In genomic region chr20:51372176-51372803, GRCh38 we compare ENCODE assay signal across 8 cellular contexts.
DNase-seq lines count a peak whose midpoint lies in the region; ATAC-seq, FAIRE-seq and TF ChIP-seq lines count a peak whose summit lies in the region.

No MANE protein-coding gene starts in this region.

- peaks cover under 1 to 7% (median 5%) of the 10 kb centered on the region in 3 donors for H3K27me3 Mint-ChIP-seq in CD14-positive monocyte (ENCODE audit: low read depth in 3 of 3)
- peaks cover 0 to under 1% of the 10 kb centered on the region in 2 donors for H3K27me3 Mint-ChIP-seq in effector memory CD8-positive, alpha-beta T cell

- TF ChIP-seq CTCF in CD14-positive monocyte (IDR thresholded peaks at IDR 0.05) = peak; percentile 30

- H3K4me3 Mint-ChIP-seq in CD14-positive monocyte = no peak overlapping the region
- H3K4me3 Mint-ChIP-seq in effector memory CD8-positive, alpha-beta T cell = no peak overlapping the region

- DNase-seq in CD14-positive monocyte (ENCODE audit: low spot score) (no peak), H54 (ENCODE audit: insufficient read length, low spot score) (peak; percentile 75), NCI-H510A (lab: John Stamatoyannopoulos, UW) (peak; percentile 32), midbrain (lab: John Stamatoyannopoulos, UW) (peak; percentile 60)
- peak; percentile 84 for DNase-seq in activated CD8-positive, alpha-beta memory T cell treated with anti-CD3 and anti-CD28 coated beads for 24 hours
- DNase-seq in effector memory CD8-positive, alpha-beta T cell = peak; percentile 30 to 56 (median 47)
- DNase-seq in stimulated activated CD8-positive, alpha-beta memory T cell treated with anti-CD3 and anti-CD28 coated beads, Interleukin-4, amount 100 ng/mL, for 24 hours (ENCODE audit: low read depth) = peak; percentile 39

- no peak overlapping the region for H3K27ac Mint-ChIP-seq in CD14-positive monocyte
- no peak overlapping the region for H3K27ac Mint-ChIP-seq in effector memory CD8-positive, alpha-beta T cell

- no peak for FAIRE-seq in H54 (lab: Jason Lieb, UNC)

- TF ChIP-seq POLR2A in H54 (IDR thresholded peaks at IDR 0.05; ENCODE audit: low read depth, low read length) = no peak

- no peaks in the 10 kb centered on the region for H3K36me3 Mint-ChIP-seq in CD14-positive monocyte
- H3K36me3 Mint-ChIP-seq in effector memory CD8-positive, alpha-beta T cell (ENCODE audit: insufficient read depth) = peaks cover 2% of the 10 kb centered on the region

- H3K4me1 Mint-ChIP-seq in CD14-positive monocyte = no peaks in the 10 kb centered on the region
- H3K4me1 Mint-ChIP-seq in effector memory CD8-positive, alpha-beta T cell (ENCODE audit: low read depth in 2 of 2) = peaks cover 8 to 13% of the 10 kb centered on the region in 2 donors

- intact Hi-C loops in CD14-positive monocyte (cut with micrococcal nuclease) = no loop called here

- no peaks in the 10 kb centered on the region for H3K9me3 Mint-ChIP-seq in CD14-positive monocyte
- no peaks in the 10 kb centered on the region for H3K9me3 Mint-ChIP-seq in effector memory CD8-positive, alpha-beta T cell

- ATAC-seq in effector memory CD8-positive, alpha-beta T cell (replicated peaks) = peak; percentile 82
- ATAC-seq in GM21367 (IDR thresholded peaks at IDR 0.05; ENCODE audit: unreplicated experiment) = no peak
